17 cellular contexts compared by ENCODE assay signal in the genomic region with DNA sequence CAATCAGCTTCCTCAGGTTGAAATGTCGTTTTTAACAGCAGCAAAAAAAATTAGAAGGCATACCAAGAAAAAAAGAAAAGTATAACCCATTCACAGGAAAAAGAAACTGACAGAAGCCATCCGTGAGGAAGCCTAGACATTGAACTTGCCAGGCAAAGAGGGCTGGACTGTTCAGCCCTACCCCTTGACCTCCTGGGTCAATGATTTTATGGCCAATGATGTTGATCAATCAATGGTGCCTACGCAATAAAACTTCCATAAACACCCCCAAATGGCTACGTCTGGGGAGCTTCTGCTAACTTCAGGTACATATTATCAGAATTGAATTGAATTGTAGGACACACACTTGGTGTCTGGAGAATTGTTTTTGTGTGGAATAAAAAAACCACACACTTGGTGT. TPM values are rescaled to one million over a fixed set of nuclear protein-coding genes. Genes with fewer than 3 reads are reported as not detected.
DNase-seq lines count a peak whose midpoint lies in the region; ATAC-seq, FAIRE-seq and TF ChIP-seq lines count a peak whose summit lies in the region.
"Had no signal": no experiment of that assay in that cellular context is flagged by ENCODE, and none has a peak within 500 bp of the region (broad histone marks: within the 10 kb centered on the region; RNA-seq: fewer than 3 reads in every experiment).

No MANE protein-coding gene starts in this region.

- no peak overlapping the region for H3K9ac ChIP-seq in HCT116 (ENCODE audit: low read length)

- TF ChIP-seq RAD21 in A549 (conservative IDR thresholded peaks at IDR 0.05 in 1 of 2, IDR thresholded peaks at IDR 0.05 in 1 of 2), result no peak
- no peak for TF ChIP-seq RAD21 in HCT116 (IDR thresholded peaks at IDR 0.05; ENCODE audit: low read depth)

- no peak for DNase-seq in A549 (ENCODE audit: low read depth in 1 of 2, low spot score in 1 of 2)
- no peak for DNase-seq in HCT116 (ENCODE audit: low read depth, low spot score)
- DNase-seq in epithelial cell of prostate (ENCODE audit: low read depth, low spot score), result no peak
- no peak for DNase-seq in mucosa of descending colon
- DNase-seq in GM12892 (ENCODE audit: insufficient read length), result no peak
- DNase-seq in D341Med (ENCODE audit: low spot score), result no peak
- DNase-seq: AML-193; CD4-positive, alpha-beta T cell; DMS153; DMS79; GDM1; GOT3; H9 had no signal

- H3K27me3 ChIP-seq in HCT116 (ENCODE audit: insufficient read depth, low read length), result no peaks in the 10 kb centered on the region

- no peaks in the 10 kb centered on the region for H3K36me3 ChIP-seq in HCT116 (ENCODE audit: control insufficient read depth in 1 of 2, insufficient read depth in 2 of 2, low read length in 2 of 2)
- H3K36me3 ChIP-seq in mucosa of descending colon (ENCODE audit: low read depth), result no peaks in the 10 kb centered on the region

- no peaks in the 10 kb centered on the region for H3K79me2 ChIP-seq in HCT116 (ENCODE audit: insufficient read depth, low read length)

- CTCF ChIA-PET in A549 (lab: Yijun Ruan, JAX) (no interaction called here), HCT116 (lab: Charles Lee) (no interaction called here)

- RAD21 ChIA-PET in HCT116 (lab: Charles Lee; ENCODE audit: low non-redundant PET in 1 of 2, low total read pairs in 2 of 2, uncharacterized antibody in 2 of 2, unreplicated experiment in 2 of 2), result no interaction called here

- TF ChIP-seq POLR2A in A549 (IDR thresholded peaks at IDR 0.05; ENCODE audit: low read length) (no peak), HCT116 (IDR thresholded peaks at IDR 0.05; ENCODE audit: borderline replicate concordance, extremely low read depth, insufficient read depth, insufficient read length) (no peak), GM12892 (IDR thresholded peaks at IDR 0.05; ENCODE audit: low read depth, low read length) (no peak)

- intact Hi-C loops in HCT116 (cut with micrococcal nuclease) (no loop called here), mucosa of descending colon (cut with DNase I, micrococcal nuclease) (no loop called here)

- WGBS in A549 (ENCODE audit: missing lambda C conversion rate), result 56% methylated on average over 4 of the region's 4 CpGs

- FAIRE-seq in A549 (lab: Jason Lieb, UNC) (no peak), GM12892 (lab: Jason Lieb, UNC) (no peak)
- FAIRE-seq: K562 had no signal

- TF ChIP-seq EP300 in A549 (IDR thresholded peaks at IDR 0.05), result no peak

- H2AFZ ChIP-seq in HCT116 (ENCODE audit: low read depth, low read length, poor library complexity, severe bottlenecking), result no peak overlapping the region

- ATAC-seq in A549, result no peak
- ATAC-seq in HCT116, result no peak
- ATAC-seq in mucosa of descending colon, result peak; percentile 26
- no peak for ATAC-seq in HG02970 (IDR thresholded peaks at IDR 0.05; ENCODE audit: low FRiP score, unreplicated experiment)
- ATAC-seq: K562 had no signal

- H3K4me1 ChIP-seq in A549, result peaks cover 37% of the 10 kb centered on the region
- peaks cover 9 to 44% of the 10 kb centered on the region in 2 experiments for H3K4me1 ChIP-seq in HCT116 (ENCODE audit: control insufficient read depth in 1 of 2, insufficient read depth in 2 of 2, low read length in 2 of 2)
- H3K4me1 ChIP-seq in mucosa of descending colon (ENCODE audit: low read depth), result no peaks in the 10 kb centered on the region

- H3K4me3 ChIP-seq in A549 (no peak overlapping the region), HCT116 (replicated peaks in 1 of 2; ENCODE audit: low read depth in 1 of 2, low read length in 2 of 2) (no peak overlapping the region), mucosa of descending colon (no peak overlapping the region)
- H3K4me3 ChIP-seq: K562 had no signal

- H3K27ac ChIP-seq in A549, result peak overlapping the region in 1 of 2 experiments; percentile 48; a peak in 2 of 6 replicates
- H3K27ac ChIP-seq in HCT116 (ENCODE audit: low read depth, low read length), result no peak overlapping the region
- peak overlapping the region; percentile 52 for H3K27ac ChIP-seq in epithelial cell of prostate
- H3K27ac ChIP-seq: C4-2B had no signal

- no peaks in the 10 kb centered on the region for H4K20me1 ChIP-seq in HCT116 (ENCODE audit: insufficient read depth)

- TF ChIP-seq CTCF in A549 (IDR thresholded peaks at IDR 0.05), result no peak
- TF ChIP-seq CTCF in HCT116 (IDR thresholded peaks at IDR 0.05 in 2 of 3, conservative IDR thresholded peaks at IDR 0.05 in 1 of 3; ENCODE audit: borderline replicate concordance in 1 of 3, insufficient read depth in 1 of 3, low read depth in 2 of 3, low read length in 2 of 3), result no peak
- TF ChIP-seq CTCF in mucosa of descending colon (IDR thresholded peaks at IDR 0.05), result no peak

- no peaks in the 10 kb centered on the region for H3K9me2 ChIP-seq in HCT116 (ENCODE audit: insufficient read depth)

- peak overlapping the region; percentile 33 for H3K4me2 ChIP-seq in A549
- peak overlapping the region; percentile 38; the same call in 1 of the 2 replicates for H3K4me2 ChIP-seq in HCT116 (ENCODE audit: low read length)

- peaks cover 5% of the 10 kb centered on the region; the same call in 1 of the 3 replicates for H3K9me3 ChIP-seq in A549
- no peaks in the 10 kb centered on the region for H3K9me3 ChIP-seq in HCT116 (ENCODE audit: control insufficient read depth in 1 of 2, insufficient read depth in 1 of 2, low read depth in 1 of 2, low read length in 2 of 2)
- no peaks in the 10 kb centered on the region for H3K9me3 ChIP-seq in mucosa of descending colon
- H3K9me3 ChIP-seq: Caco-2 had no signal

- POLR2A ChIA-PET in A549 (lab: Yijun Ruan, JAX), result interaction anchor here (0.5 kb wide), 1 partner anchor 73 kb away, joined by 8 read pairs; no protein-coding TSS in a partner anchor
- POLR2A ChIA-PET in HCT116 (lab: Charles Lee), result no interaction called here

- BruUV-seq in HCT116 (replicated peaks; lab: Mats Ljungman, UMichigan), result no TSS peak

TF ChIP-seq in A549, 52 proteins besides CTCF, POLR2A, EP300 and RAD21:
- TF ChIP-seq CBX2 (IDR thresholded peaks at IDR 0.05; ENCODE audit: borderline replicate concordance, low read depth) (no peak), EHMT2 (IDR thresholded peaks at IDR 0.05; ENCODE audit: low read depth) (no peak), GATA3 (IDR thresholded peaks at IDR 0.05; ENCODE audit: borderline replicate concordance) (no peak), PHF8 (IDR thresholded peaks at IDR 0.05; ENCODE audit: borderline replicate concordance, low read depth) (no peak), ZNF302 (CRISPR knock-in tag; IDR thresholded peaks at IDR 0.05) (no peak), HOXB13 (CRISPR knock-in tag; IDR thresholded peaks at IDR 0.05; ENCODE audit: low read depth) (no peak), RCOR1 (IDR thresholded peaks at IDR 0.05; ENCODE audit: low read depth, low read length) (no peak)
- TF ChIP-seq, protein P1, sequence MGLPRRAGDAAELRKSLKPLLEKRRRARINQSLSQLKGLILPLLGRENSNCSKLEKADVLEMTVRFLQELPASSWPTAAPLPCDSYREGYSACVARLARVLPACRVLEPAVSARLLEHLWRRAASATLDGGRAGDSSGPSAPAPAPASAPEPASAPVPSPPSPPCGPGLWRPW (IDR thresholded peaks at IDR 0.05), result no peak

TF ChIP-seq in HCT116, 20 proteins besides CTCF, POLR2A, EP300 and RAD21 (continues in another document):
- TF ChIP-seq SP1 (IDR thresholded peaks at IDR 0.05; ENCODE audit: low read depth), result no peak
- no peak for TF ChIP-seq YY1 (IDR thresholded peaks at IDR 0.05; ENCODE audit: extremely low read depth, insufficient replicate concordance, low read depth, low read length)
- TF ChIP-seq, protein P2, sequence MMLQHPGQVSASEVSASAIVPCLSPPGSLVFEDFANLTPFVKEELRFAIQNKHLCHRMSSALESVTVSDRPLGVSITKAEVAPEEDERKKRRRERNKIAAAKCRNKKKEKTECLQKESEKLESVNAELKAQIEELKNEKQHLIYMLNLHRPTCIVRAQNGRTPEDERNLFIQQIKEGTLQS (IDR thresholded peaks at IDR 0.05), result no peak
- no peak for TF ChIP-seq EGR1 (IDR thresholded peaks at IDR 0.05; ENCODE audit: low read depth)
- TF ChIP-seq EZH2phosphoT487 (IDR thresholded peaks at IDR 0.05; ENCODE audit: borderline replicate concordance), result no peak
- TF ChIP-seq, protein P3, sequence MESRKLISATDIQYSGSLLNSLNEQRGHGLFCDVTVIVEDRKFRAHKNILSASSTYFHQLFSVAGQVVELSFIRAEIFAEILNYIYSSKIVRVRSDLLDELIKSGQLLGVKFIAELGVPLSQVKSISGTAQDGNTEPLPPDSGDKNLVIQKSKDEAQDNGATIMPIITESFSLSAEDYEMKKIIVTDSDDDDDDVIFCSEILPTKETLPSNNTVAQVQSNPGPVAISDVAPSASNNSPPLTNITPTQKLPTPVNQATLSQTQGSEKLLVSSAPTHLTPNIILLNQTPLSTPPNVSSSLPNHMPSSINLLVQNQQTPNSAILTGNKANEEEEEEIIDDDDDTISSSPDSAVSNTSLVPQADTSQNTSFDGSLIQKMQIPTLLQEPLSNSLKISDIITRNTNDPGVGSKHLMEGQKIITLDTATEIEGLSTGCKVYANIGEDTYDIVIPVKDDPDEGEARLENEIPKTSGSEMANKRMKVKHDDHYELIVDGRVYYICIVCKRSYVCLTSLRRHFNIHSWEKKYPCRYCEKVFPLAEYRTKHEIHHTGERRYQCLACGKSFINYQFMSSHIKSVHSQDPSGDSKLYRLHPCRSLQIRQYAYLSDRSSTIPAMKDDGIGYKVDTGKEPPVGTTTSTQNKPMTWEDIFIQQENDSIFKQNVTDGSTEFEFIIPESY (IDR thresholded peaks at IDR 0.05; ENCODE audit: extremely low read depth, insufficient replicate concordance, low read length), result no peak
- TF ChIP-seq CEBPB (IDR thresholded peaks at IDR 0.05; ENCODE audit: low read depth), result no peak
- TF ChIP-seq CBX3 (IDR thresholded peaks at IDR 0.05; ENCODE audit: low read depth), result no peak
- TF ChIP-seq TCF7L2 (IDR thresholded peaks at IDR 0.05; ENCODE audit: borderline replicate concordance, extremely low read depth, insufficient read depth, insufficient read length), result no peak
- no peak for TF ChIP-seq EZH2 (IDR thresholded peaks at IDR 0.05)
- TF ChIP-seq SIN3A (IDR thresholded peaks at IDR 0.05; ENCODE audit: low read depth), result no peak
- TF ChIP-seq ZFX (IDR thresholded peaks at IDR 0.05), result no peak
- TF ChIP-seq, protein P4, sequence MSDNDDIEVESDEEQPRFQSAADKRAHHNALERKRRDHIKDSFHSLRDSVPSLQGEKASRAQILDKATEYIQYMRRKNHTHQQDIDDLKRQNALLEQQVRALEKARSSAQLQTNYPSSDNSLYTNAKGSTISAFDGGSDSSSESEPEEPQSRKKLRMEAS (IDR thresholded peaks at IDR 0.05), result no peak
- no peak for TF ChIP-seq ELF1 (IDR thresholded peaks at IDR 0.05; ENCODE audit: borderline replicate concordance, low read depth)

RNA-seq across cellular contexts. Expression of a gene that starts 4.8 kb away (rescaled TPM):
- polyA plus RNA-seq in A549 (2011; rRNA removed) (24.2 and 27.9 TPM in 2 replicates), A549 (2017; fragmentation: RNase III; extraction: RNeasy Plus Mini Kit Qiagen cat#74134 plus additional on column Dnase treatment) (22.0 to 23.4 TPM (median 23.4 TPM) in 3 replicates)
- 24.1 and 29.9 TPM in 2 replicates for polyA plus RNA-seq in A549 (2012; cell fraction: cytosol; rRNA removed)
- polyA plus RNA-seq in A549 (2012; cell fraction: nucleus; rRNA removed), result 69.5 and 71.7 TPM in 2 replicates
- 39.1 and 39.8 TPM in 2 replicates for polyA minus RNA-seq in A549 (2011; rRNA and poly(A)+ RNA removed)
- total RNA-seq in HCT116 (2021; ENCODE audit: unreplicated experiment) (28.5 TPM), mucosa of descending colon (10 to 100 TPM; 20.3 to 30.7 (median 24.1) TPM)
- 12.8 and 14.0 TPM in 2 replicates for polyA plus RNA-seq in HCT116 (2012)
- 3.4 TPM for polyA plus RNA-seq in GM12892 (2012; ENCODE audit: missing spikeins)
